18 cellular contexts compared by ENCODE assay signal in genomic region chr4:67809502-67809901, GRCh38. TPM values are rescaled to one million over a fixed set of nuclear protein-coding genes. Genes with fewer than 3 reads are reported as not detected.
DNase-seq lines count a peak whose midpoint lies in the region; ATAC-seq and TF ChIP-seq lines count a peak whose summit lies in the region.
"Had no signal": no experiment of that assay in that cellular context is flagged by ENCODE, and none has a peak within 500 bp of the region (broad histone marks: within the 10 kb centered on the region; RNA-seq: fewer than 3 reads in every experiment).

No MANE protein-coding gene starts in this region.

- TF ChIP-seq CTCF in neural progenitor cell (IDR thresholded peaks at IDR 0.05) = no peak

- H3F3A ChIP-seq in neural progenitor cell (ENCODE audit: low read depth) = no peaks in the 10 kb centered on the region

- no peak overlapping the region for H4K91ac ChIP-seq in trophoblast cell (ENCODE audit: low read depth, low read length)

- H2BK120ac ChIP-seq in trophoblast cell (ENCODE audit: insufficient read depth, low read length, poor library complexity) = no peak overlapping the region

- H3K14ac ChIP-seq in trophoblast cell (ENCODE audit: low read length) = no peak overlapping the region

- no peaks in the 10 kb centered on the region for H3K36me3 ChIP-seq in neural progenitor cell
- no peaks in the 10 kb centered on the region for H3K36me3 ChIP-seq in trophoblast cell (ENCODE audit: control insufficient read depth in 1 of 2, insufficient read depth in 2 of 2, low read length in 2 of 2)
- H3K36me3 ChIP-seq: BLaER1 had no signal

- peaks cover 3% of the 10 kb centered on the region for H3K9me3 Mint-ChIP-seq in neural progenitor cell
- peaks cover 13 to 19% of the 10 kb centered on the region in 2 donors for H3K9me3 Mint-ChIP-seq in activated T-cell treated with anti-CD3 and anti-CD28 coated beads, Interleukin-2, amount 50 U/mL, for 72 hours

- H3K27ac ChIP-seq in neural progenitor cell (no peak overlapping the region), trophoblast cell (ENCODE audit: low read depth, low read length) (no peak overlapping the region)
- H3K27ac ChIP-seq: BLaER1, GM23248 had no signal

- H3K18ac ChIP-seq in trophoblast cell (ENCODE audit: low read length) = no peak overlapping the region

- H2AK5ac ChIP-seq in trophoblast cell (ENCODE audit: low read length) = no peak overlapping the region

- no peak overlapping the region for H4K8ac ChIP-seq in trophoblast cell (ENCODE audit: low read depth, low read length)

- no peak overlapping the region for H4K12ac ChIP-seq in trophoblast cell (ENCODE audit: low read depth, low read length)

- no peak overlapping the region for H2BK5ac ChIP-seq in trophoblast cell (ENCODE audit: low read depth, low read length, poor library complexity)

- peaks cover 2% of the 10 kb centered on the region for H3K27me3 Mint-ChIP-seq in neural progenitor cell (ENCODE audit: insufficient read depth, low read depth)
- no peaks in the 10 kb centered on the region for H3K27me3 Mint-ChIP-seq in activated T-cell treated with anti-CD3 and anti-CD28 coated beads, Interleukin-2, amount 50 U/mL, for 72 hours (ENCODE audit: low read depth)

- peak overlapping the region; percentile 42 for H2AFZ ChIP-seq in neural progenitor cell (replicated peaks)
- no peak overlapping the region for H2AFZ ChIP-seq in trophoblast cell (ENCODE audit: insufficient read depth, low read length, poor library complexity)
- H2AFZ ChIP-seq: GM23248 had no signal

- no peak overlapping the region for H2BK12ac ChIP-seq in trophoblast cell (ENCODE audit: low read length)

- H3K9me3 ChIP-seq in neural progenitor cell (ENCODE audit: low read depth) (no peaks in the 10 kb centered on the region), trophoblast cell (ENCODE audit: insufficient read depth, low read depth, low read length) (no peaks in the 10 kb centered on the region)

- DNase-seq in D341Med (ENCODE audit: low spot score) = peak; percentile 21
- peak; percentile 53 for DNase-seq in NCI-H524 treated with DMSO at 0.1 percent for 48 hours (lab: John Stamatoyannopoulos, UW)
- peak; percentile 63 for DNase-seq in neural progenitor cell (ENCODE audit: low spot score)
- DNase-seq in activated T-cell treated with anti-CD3 and anti-CD28 coated beads, Interleukin-2, amount 50 U/mL, for 72 hours = no peak
- no peak for DNase-seq in cardiac septum (ENCODE audit: low spot score)
- DNase-seq in NCI-H345 treated with DMSO at 0.1 percent for 48 hours (lab: John Stamatoyannopoulos, UW; ENCODE audit: unreplicated experiment) = no peak
- DNase-seq in trophoblast cell = no peak
- DNase-seq: CD8-positive, alpha-beta T cell; DMS79; GM23248; NCI-H1105 treated with DMSO at 0.1 percent for 48 hours; NCI-H1694 treated with DMSO at 0.1 percent for 48 hours; NCI-H345; RPMI8226 had no signal

- intact Hi-C loops in cardiac septum (cut with DNase I) = no loop called here

- peaks cover 2% of the 10 kb centered on the region for H3K36me3 Mint-ChIP-seq in neural progenitor cell
- H3K36me3 Mint-ChIP-seq in activated T-cell treated with anti-CD3 and anti-CD28 coated beads, Interleukin-2, amount 50 U/mL, for 72 hours (ENCODE audit: insufficient read depth in 2 of 2) = peaks cover 2 to 10% of the 10 kb centered on the region in 2 donors

- H3K4me3 ChIP-seq in neural progenitor cell (no peak overlapping the region), trophoblast cell (ENCODE audit: low read depth, low read length) (no peak overlapping the region)
- H3K4me3 ChIP-seq: BLaER1, GM23248 had no signal

- no peaks in the 10 kb centered on the region for H3K4me1 ChIP-seq in neural progenitor cell
- no peaks in the 10 kb centered on the region for H3K4me1 ChIP-seq in trophoblast cell (ENCODE audit: control insufficient read depth in 1 of 2, insufficient read depth in 2 of 2, low read length in 2 of 2)
- H3K4me1 ChIP-seq: BLaER1 had no signal

- no peaks in the 10 kb centered on the region for H3K79me1 ChIP-seq in trophoblast cell (ENCODE audit: low read length)

- no peak overlapping the region for H3K23ac ChIP-seq in trophoblast cell (ENCODE audit: low read length)

- WGBS in trophoblast cell (ENCODE audit: extremely low coverage, insufficient coverage, insufficient read length) = no CpG with 5 or more reads among the region's 7 CpGs

- H3K27ac Mint-ChIP-seq in neural progenitor cell = no peak overlapping the region
- no peak overlapping the region for H3K27ac Mint-ChIP-seq in activated T-cell treated with anti-CD3 and anti-CD28 coated beads, Interleukin-2, amount 50 U/mL, for 72 hours
- H3K27ac Mint-ChIP-seq: CD8-positive, alpha-beta T cell had no signal

- H3K9ac ChIP-seq in neural progenitor cell (no peak overlapping the region), trophoblast cell (ENCODE audit: low read length) (no peak overlapping the region)
- H3K9ac ChIP-seq: BLaER1, GM23248 had no signal

- no peaks in the 10 kb centered on the region for H3K27me3 ChIP-seq in neural progenitor cell
- no peaks in the 10 kb centered on the region for H3K27me3 ChIP-seq in trophoblast cell (ENCODE audit: insufficient read depth, low read length)
- H3K27me3 ChIP-seq: BLaER1 had no signal

- H3K4me1 Mint-ChIP-seq in neural progenitor cell = no peaks in the 10 kb centered on the region
- no peaks in the 10 kb centered on the region for H3K4me1 Mint-ChIP-seq in activated T-cell treated with anti-CD3 and anti-CD28 coated beads, Interleukin-2, amount 50 U/mL, for 72 hours (ENCODE audit: low read depth)

- peak; percentile 20 for ATAC-seq in esophagus mucosa
- no peak for ATAC-seq in activated T-cell treated with anti-CD3 and anti-CD28 coated beads, Interleukin-2, amount 50 U/mL, for 72 hours (replicated peaks in 1 of 2)
- ATAC-seq: CD8-positive, alpha-beta T cell had no signal

- H4K20me1 ChIP-seq in neural progenitor cell (ENCODE audit: low read depth) = no peaks in the 10 kb centered on the region
- H4K20me1 ChIP-seq: BLaER1 had no signal

- H3K4me3 Mint-ChIP-seq in neural progenitor cell = no peak overlapping the region
- no peak overlapping the region for H3K4me3 Mint-ChIP-seq in activated T-cell treated with anti-CD3 and anti-CD28 coated beads, Interleukin-2, amount 50 U/mL, for 72 hours
- H3K4me3 Mint-ChIP-seq: CD8-positive, alpha-beta T cell had no signal

- H3K79me2 ChIP-seq in neural progenitor cell (ENCODE audit: low read depth) = no peaks in the 10 kb centered on the region
- H3K79me2 ChIP-seq in trophoblast cell (ENCODE audit: control insufficient read depth, insufficient read depth, low read length, poor library complexity) = no peaks in the 10 kb centered on the region

- H3K4me2 ChIP-seq in neural progenitor cell (no peak overlapping the region), trophoblast cell (ENCODE audit: low read length) (no peak overlapping the region)
- H3K4me2 ChIP-seq: BLaER1 had no signal

- no peak overlapping the region for H3K4ac ChIP-seq in trophoblast cell (ENCODE audit: low read depth, low read length)

RNA-seq across cellular contexts. Expression of gene GNRHR, which starts 55.3 kb away (rescaled TPM):
- total RNA-seq in esophagus mucosa = 0.56 TPM
- not detected in 2 replicates for total RNA-seq in neural progenitor cell (ENCODE audit: low replicate concordance)
- total RNA-seq in activated T-cell treated with anti-CD3 and anti-CD28 coated beads, Interleukin-2, amount 50 U/mL, for 72 hours = not detected
- total RNA-seq in cardiac septum = not detected
- 0.03 TPM in 2 replicates for polyA plus RNA-seq in trophoblast cell (2013)
- total RNA-seq: A172; CD8-positive, alpha-beta T cell; G401; GM23248 had no signal

Comparison
In these comparisons a context has a peak if more than half of its experiments do, and no peak if none do; other contexts are left out.
1. DNase-seq: peak in D341Med (single experiment), NCI-H524 treated with DMSO at 0.1 percent for 48 hours (single experiment) and neural progenitor cell (single experiment); none in activated T-cell treated with anti-CD3 and anti-CD28 coated beads, Interleukin-2, amount 50 U/mL, for 72 hours (0 of 2), cardiac septum (single experiment), NCI-H345 treated with DMSO at 0.1 percent for 48 hours (single experiment) and trophoblast cell (0 of 2).